16 cellular contexts compared by ENCODE assay signal in genomic region chr17:32882734-32883133, GRCh38. TPM values are rescaled to one million over a fixed set of nuclear protein-coding genes. Genes with fewer than 3 reads are reported as not detected.
A peak's percentile ranks its signal among the peaks of the same experiment; 100 is the strongest.
DNase-seq lines count a peak whose midpoint lies in the region; ATAC-seq, FAIRE-seq and TF ChIP-seq lines count a peak whose summit lies in the region.
"Had no signal": no experiment of that assay in that cellular context is flagged by ENCODE, and none has a peak within 500 bp of the region (broad histone marks: within the 10 kb centered on the region; RNA-seq: fewer than 3 reads in every experiment).

No MANE protein-coding gene starts in this region.

- no peaks in the 10 kb centered on the region for H3K27me3 ChIP-seq in lower lobe of right lung (ENCODE audit: low read depth)
- H3K27me3 ChIP-seq: BLaER1 had no signal

- H3K9me3 ChIP-seq in lower lobe of right lung = no peaks in the 10 kb centered on the region
- H3K9me3 ChIP-seq: BLaER1 had no signal

- intact Hi-C loops in lower lobe of right lung (cut with DNase I) = no loop called here

- FAIRE-seq in urothelium cell line (lab: Jason Lieb, UNC) = no peak

- DNase-seq in stimulated activated CD4-positive, alpha-beta T cell treated with anti-CD3 and anti-CD28 coated beads, Interleukin-12 subunit alpha, Interleukin-12 subunit beta, amount 100 ng/mL, for 48 hours (ENCODE audit: low read depth in 2 of 3, low spot score in 1 of 3) = peak in 2 of 3 donors; percentile 34 to 41
- no peak for DNase-seq in stimulated activated CD4-positive, alpha-beta T cell treated with anti-CD3 and anti-CD28 coated beads, Interleukin-4, amount 100 ng/mL, for 1 hour
- DNase-seq in SW480 (ENCODE audit: low spot score) (peak; percentile 27), glomerular visceral epithelial cell (ENCODE audit: extremely low spot score) (peak; percentile 26), urothelium cell line (ENCODE audit: low spot score) (peak; percentile 26), lower lobe of right lung (no peak), NCI-H1105 (lab: John Stamatoyannopoulos, UW) (no peak), NCI-H446 treated with DMSO at 0.1 percent for 48 hours (lab: John Stamatoyannopoulos, UW) (no peak)
- DNase-seq: activated CD4-positive, CD25-positive, alpha-beta regulatory T cell; DMS53; islet precursor cell; NCI-H446; trophoblast cell had no signal

- ATAC-seq in lower lobe of right lung = no peak

- H3K4me1 ChIP-seq in lower lobe of right lung = peaks cover 9% of the 10 kb centered on the region

- H3K27ac ChIP-seq in lower lobe of right lung = no peak overlapping the region
- H3K27ac ChIP-seq: BLaER1 had no signal

- no peak for TF ChIP-seq CTCF in lower lobe of right lung (IDR thresholded peaks at IDR 0.05)

- H3K4me3 ChIP-seq in lower lobe of right lung = no peak overlapping the region
- H3K4me3 ChIP-seq: BLaER1, skin epidermis had no signal

- H3K36me3 ChIP-seq in lower lobe of right lung = no peaks in the 10 kb centered on the region
- H3K36me3 ChIP-seq: BLaER1 had no signal

RNA-seq across cellular contexts. Expression of gene MYO1D, which starts 5.8 kb away (rescaled TPM):
- 58.0 TPM for total RNA-seq in lower lobe of right lung

RNA-seq across cellular contexts. Expression of gene TMEM98, which starts 45.2 kb away (rescaled TPM):
- 47.9 TPM for total RNA-seq in lower lobe of right lung
- total RNA-seq: mononuclear cell had no signal

Comparison
In these comparisons a context has a peak if more than half of its experiments do, and no peak if none do; other contexts are left out.
1. DNase-seq: peak in stimulated activated CD4-positive, alpha-beta T cell treated with anti-CD3 and anti-CD28 coated beads, Interleukin-12 subunit alpha, Interleukin-12 subunit beta, amount 100 ng/mL, for 48 hours (2 of 3), SW480 (single experiment), glomerular visceral epithelial cell (single experiment) and urothelium cell line (single experiment); none in stimulated activated CD4-positive, alpha-beta T cell treated with anti-CD3 and anti-CD28 coated beads, Interleukin-4, amount 100 ng/mL, for 1 hour (single experiment), lower lobe of right lung (single experiment), NCI-H1105 (single experiment) and NCI-H446 treated with DMSO at 0.1 percent for 48 hours (single experiment).